Comparison of ENCODE assay signal across 38 cellular contexts in the genomic region with DNA sequence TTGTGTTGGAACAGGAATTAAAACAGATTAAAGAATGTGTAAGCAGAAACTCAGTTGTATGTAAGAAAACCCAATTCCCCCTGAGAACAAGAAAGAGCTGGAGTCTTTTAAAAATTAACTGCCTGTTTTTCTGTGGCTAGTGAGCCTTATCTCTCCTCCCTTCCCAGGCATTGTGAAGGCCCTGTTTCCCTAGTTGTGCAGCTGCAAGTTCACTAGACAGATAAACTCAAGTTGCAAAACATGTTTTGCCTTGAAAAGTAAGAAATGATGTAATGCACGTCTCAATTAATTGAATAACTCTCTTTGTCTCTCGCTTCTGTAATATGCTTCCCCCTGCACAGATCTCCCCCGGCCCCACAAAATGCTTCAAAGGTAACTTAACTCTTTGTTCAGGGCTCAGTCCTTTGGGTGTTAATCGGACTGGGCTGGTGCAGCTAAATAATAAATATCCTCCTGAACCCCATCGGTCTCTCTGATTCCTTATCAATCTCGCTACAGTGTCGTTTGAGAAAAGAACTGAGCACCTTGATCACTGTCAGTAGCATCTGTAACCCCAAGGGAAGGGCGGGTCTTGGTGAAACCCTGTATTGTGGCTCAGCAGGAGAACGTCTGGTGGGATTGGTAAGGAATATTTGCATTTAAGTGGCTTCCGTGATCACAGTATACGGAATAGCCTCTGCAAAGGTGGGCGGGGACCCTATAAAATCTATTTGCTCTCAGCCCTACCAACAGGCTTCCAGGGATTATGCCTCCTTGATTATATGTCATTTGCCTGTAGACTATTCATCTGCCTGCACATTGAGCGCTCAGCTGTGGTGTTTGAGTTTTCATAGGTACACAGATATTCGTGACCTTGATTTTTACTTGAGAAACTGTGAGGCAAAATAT. TPM values are rescaled to one million over a fixed set of nuclear protein-coding genes. Genes with fewer than 3 reads are reported as not detected.
DNase-seq lines count a peak whose midpoint lies in the region; ATAC-seq, FAIRE-seq and TF ChIP-seq lines count a peak whose summit lies in the region.
"Had no signal": no experiment of that assay in that cellular context is flagged by ENCODE, and none has a peak within 500 bp of the region (broad histone marks: within the 10 kb centered on the region; RNA-seq: fewer than 3 reads in every experiment).

No MANE protein-coding gene starts in this region.

- H3K4me3 ChIP-seq in HepG2 (replicated peaks in 1 of 3; ENCODE audit: insufficient read depth in 1 of 3, low read depth in 2 of 3, low read length in 3 of 3) (peak overlapping the region; percentile 42 to 94 (median 68)), right lobe of liver (no peak overlapping the region), prostate gland (no peak overlapping the region)
- H3K4me3 ChIP-seq: A549, breast epithelium, dorsolateral prefrontal cortex, left lung, MG63, spleen, thoracic aorta had no signal

- peaks cover 25% of the 10 kb centered on the region for H3K79me2 ChIP-seq in HepG2 (ENCODE audit: insufficient read depth, low read length)

- intact Hi-C loops in HepG2 (cut with micrococcal nuclease; ENCODE audit: unreplicated experiment) (loop anchor here (2.0 kb wide), 1 partner anchor 47 kb away; a partner anchor contains a TSS), right lobe of liver (cut with DNase I) (loop anchor here in 1 of 2 donors (10.0 kb wide), 1 partner anchor 211 kb away; no protein-coding TSS in a partner anchor), prostate gland (cut with DNase I) (no loop called here)

- H3K4me1 ChIP-seq in HepG2 (ENCODE audit: insufficient read depth, low read length) (peaks cover 41% of the 10 kb centered on the region), right lobe of liver (no peaks in the 10 kb centered on the region), prostate gland (replicated peaks) (no peaks in the 10 kb centered on the region)
- H3K4me1 ChIP-seq: A549, breast epithelium, gastrocnemius medialis, left lung, spleen had no signal

- H3K27me3 ChIP-seq in HepG2 (ENCODE audit: control insufficient read depth in 1 of 2, insufficient read depth in 2 of 2, low read length in 2 of 2) (no peaks in the 10 kb centered on the region), right lobe of liver (no peaks in the 10 kb centered on the region), prostate gland (replicated peaks; ENCODE audit: insufficient read depth) (no peaks in the 10 kb centered on the region)
- H3K27me3 ChIP-seq: breast epithelium, dorsolateral prefrontal cortex, gastrocnemius medialis, left lung, MG63, spleen had no signal

- TF ChIP-seq EP300 in HepG2 (IDR thresholded peaks at IDR 0.05; ENCODE audit: low read depth in 2 of 2, low read length in 2 of 2) (no peak), HepG2 (CRISPR knock-in tag; IDR thresholded peaks at IDR 0.05; ENCODE audit: borderline replicate concordance) (no peak)

- peak overlapping the region; percentile 67 for H3K27ac ChIP-seq in HepG2 (ENCODE audit: extremely low read length, insufficient read depth, low read length)
- no peak overlapping the region for H3K27ac ChIP-seq in right lobe of liver
- H3K27ac ChIP-seq in prostate gland: no peak overlapping the region
- H3K27ac ChIP-seq: A549, breast epithelium, gastrocnemius medialis, left lung, spleen, thoracic aorta had no signal

- in situ Hi-C loops in HepG2 (cut with HindIII; ENCODE audit: extremely low pct_ligation_motif_present, low pct_unique_long_range_greater_than_20kb): no loop called here

- TF ChIP-seq CTCF in HepG2 (CRISPR knock-in tag; IDR thresholded peaks at IDR 0.05): no peak
- TF ChIP-seq CTCF in right lobe of liver (IDR thresholded peaks at IDR 0.05): no peak
- TF ChIP-seq CTCF in prostate gland (IDR thresholded peaks at IDR 0.05): no peak

- TF ChIP-seq POLR2A in HepG2 (IDR thresholded peaks at IDR 0.05; ENCODE audit: insufficient read depth in 1 of 2, low read depth in 2 of 2, low read length in 2 of 2): no peak
- TF ChIP-seq POLR2A in right lobe of liver (IDR thresholded peaks at IDR 0.05): no peak
- TF ChIP-seq POLR2A in prostate gland (IDR thresholded peaks at IDR 0.05): no peak

- peak; percentile 49 for DNase-seq in HepG2 (ENCODE audit: low spot score)
- DNase-seq in right lobe of liver: no peak
- peak; percentile 34 for DNase-seq in OCI-M2 (lab: John Stamatoyannopoulos, UW; ENCODE audit: unreplicated experiment)
- peak; percentile 9 for DNase-seq in kidney glomerular epithelial cell (lab: John Stamatoyannopoulos, UW)
- no peak for DNase-seq in nucleus accumbens (lab: John Stamatoyannopoulos, UW)
- no peak for DNase-seq in AG20443 (ENCODE audit: low spot score)
- DNase-seq in prostate gland (ENCODE audit: low spot score): no peak
- DNase-seq: activated CD8-positive, alpha-beta memory T cell treated with anti-CD3 and anti-CD28 coated beads, Interleukin-2, amount 50 U/mL, for 48 hours; activated CD8-positive, alpha-beta T cell treated with anti-CD3 and anti-CD28 coated beads for 36 hours; AML-193; anterior cingulate cortex; CD8-positive, alpha-beta T cell; dorsolateral prefrontal cortex; gastrocnemius medialis; H7; KG1; left lung; MG63; NCI-H1436; NCI-H2107; NCI-H446; right cardiac atrium; spleen; stimulated activated CD4-positive, alpha-beta T cell treated with anti-CD3 and anti-CD28 coated beads, Interleukin-2, amount 100 ng/mL, for 24 hours; stimulated activated naive CD8-positive, alpha-beta T cell treated with anti-CD3 and anti-CD28 coated beads, Interleukin-15, amount 100 ng/mL, for 72 hours; T-helper 2 cell had no signal

- H3K36me3 ChIP-seq in HepG2 (replicated peaks in 1 of 2; ENCODE audit: control insufficient read depth in 1 of 2, insufficient read depth in 2 of 2, low read length in 2 of 2) (no peaks in the 10 kb centered on the region), right lobe of liver (no peaks in the 10 kb centered on the region), prostate gland (no peaks in the 10 kb centered on the region)
- H3K36me3 ChIP-seq: breast epithelium, gastrocnemius medialis, left lung, MG63, spleen, thoracic aorta had no signal

- TF ChIP-seq RAD21 in HepG2 (CRISPR knock-in tag; IDR thresholded peaks at IDR 0.05): no peak

- ATAC-seq in HepG2 (no peak), right lobe of liver (no peak), GM21825 (IDR thresholded peaks at IDR 0.05; ENCODE audit: unreplicated experiment) (no peak)
- ATAC-seq: A549; activated CD8-positive, alpha-beta T cell treated with anti-CD3 and anti-CD28 coated beads for 36 hours; activated naive CD4-positive, alpha-beta T cell treated with anti-CD3 and anti-CD28 coated beads, Interleukin-2, amount 50 U/mL, for 72 hours; CD8-positive, alpha-beta T cell; gastrocnemius medialis; left lung; right cardiac atrium; Right ventricle myocardium inferior; SK-N-SH treated with all-trans-retinoic acid at 6 μM for 48 hours; stimulated activated naive CD8-positive, alpha-beta T cell treated with anti-CD3 and anti-CD28 coated beads, Interleukin-15, amount 100 ng/mL, for 72 hours had no signal

- no peaks in the 10 kb centered on the region for H4K20me1 ChIP-seq in HepG2 (ENCODE audit: insufficient read depth, low read length)

- H3K4me2 ChIP-seq in HepG2 (ENCODE audit: low read depth, low read length): peak overlapping the region; percentile 93
- H3K4me2 ChIP-seq: A549 had no signal

- CTCF ChIA-PET in HepG2 (lab: Yijun Ruan, JAX; ENCODE audit: low intra/inter-chr PET ratio, low total read pairs): no interaction called here

- H2AFZ ChIP-seq in HepG2 (ENCODE audit: low read length): peak overlapping the region; percentile 62

- no peaks in the 10 kb centered on the region for H3K9me3 ChIP-seq in HepG2 (ENCODE audit: low read length)
- no peaks in the 10 kb centered on the region for H3K9me3 ChIP-seq in right lobe of liver
- no peaks in the 10 kb centered on the region for H3K9me3 ChIP-seq in prostate gland
- H3K9me3 ChIP-seq: left lung, MG63 had no signal

- peak; percentile 4 for FAIRE-seq in HepG2 (lab: Jason Lieb, UNC)
- FAIRE-seq: A549, GM18507, GM19239, HTR-8/SVneo, urothelium cell line had no signal

- 4% methylated on average over 14 of the region's 14 CpGs for WGBS in HepG2 (ENCODE audit: low lambda C conversion rate)
- 54% methylated on average over 13 of the region's 14 CpGs for WGBS in right lobe of liver (ENCODE audit: insufficient coverage, low coverage, low lambda C conversion rate, missing lambda C conversion rate)
- WGBS in prostate gland: 41% methylated on average over 14 of the region's 14 CpGs

- BruUV-seq in HepG2 (replicated peaks; lab: Mats Ljungman, UMichigan): no TSS peak

- H3K9ac ChIP-seq in HepG2 (ENCODE audit: insufficient read depth, low read depth, low read length): peak overlapping the region; percentile 58

- POLR2A ChIA-PET in HepG2 (lab: Yijun Ruan, JAX): interaction anchor here (0.9 to 3.1 kb wide), 13 partner anchors 8 to 217 kb away, joined by 3 to 49 read pairs (median 11); a partner anchor contains a TSS

RNA-seq across cellular contexts. Expression of a gene that starts 1.6 kb away (rescaled TPM):
- total RNA-seq in HepG2 (2016; rRNA removed; fragmentation: Illumina TruSeq; extraction: Trizol) (28.6 and 41.2 TPM in 2 replicates), right lobe of liver (not detected), prostate gland (under 1 TPM in 1 of 2 donors, not detected in 1; 0.28 TPM)
- 1.8 and 2.7 TPM in 2 replicates for total RNA-seq in HepG2 (2016; cell fraction: cytosol; rRNA removed; fragmentation: Illumina TruSeq; extraction: Trizol; ENCODE audit: low read depth)
- 27.1 and 45.6 TPM in 2 replicates for total RNA-seq in HepG2 (2016; cell fraction: insoluble cytoplasmic fraction; rRNA removed; fragmentation: Illumina TruSeq; extraction: Trizol)
- 7.1 and 7.5 TPM in 2 replicates for total RNA-seq in HepG2 (2016; cell fraction: membrane; rRNA removed; fragmentation: Illumina TruSeq; extraction: Trizol)
- total RNA-seq in HepG2 (2016; cell fraction: nucleus; rRNA removed; fragmentation: Illumina TruSeq; extraction: Trizol): 11.2 and 14.3 TPM in 2 replicates
- 4.2 and 5.5 TPM in 2 replicates for polyA plus RNA-seq in HepG2 (2011; rRNA removed)
- 3.2 and 3.9 TPM in 2 replicates for polyA plus RNA-seq in HepG2 (2011; cell fraction: cytosol; rRNA removed)
- polyA plus RNA-seq in HepG2 (2011; cell fraction: nucleus; rRNA removed): 2.7 and 3.8 TPM in 2 replicates
- 9.5 and 11.2 TPM in 2 replicates for polyA plus RNA-seq in HepG2 (2012)
- 1.3 and 1.5 TPM in 2 replicates for polyA plus RNA-seq in HepG2 (2016; cell fraction: cytosol; fragmentation: Illumina TruSeq; extraction: Trizol; ENCODE audit: low read depth)
- 21.4 and 21.8 TPM in 2 replicates for polyA plus RNA-seq in HepG2 (2016; cell fraction: insoluble cytoplasmic fraction; fragmentation: Illumina TruSeq; extraction: Trizol; ENCODE audit: low read depth)
- 2.7 and 2.9 TPM in 2 replicates for polyA plus RNA-seq in HepG2 (2016; cell fraction: membrane; fragmentation: Illumina TruSeq; extraction: Trizol; ENCODE audit: low read depth)
- polyA plus RNA-seq in HepG2 (2016; cell fraction: nucleus; fragmentation: Illumina TruSeq; extraction: Trizol; ENCODE audit: insufficient read depth, low read depth): 12.1 and 15.4 TPM in 2 replicates
- polyA minus RNA-seq in HepG2 (2011; rRNA and poly(A)+ RNA removed; ENCODE audit: low replicate concordance): 2.5 and 7.0 TPM in 2 replicates
- 13.7 and 18.1 TPM in 2 replicates for polyA minus RNA-seq in HepG2 (2011; cell fraction: cytosol; rRNA and poly(A)+ RNA removed)
- 10.7 and 11.7 TPM in 2 replicates for polyA minus RNA-seq in HepG2 (2011; cell fraction: nucleus; rRNA and poly(A)+ RNA removed)
- total RNA-seq: activated CD8-positive, alpha-beta T cell treated with anti-CD3 and anti-CD28 coated beads for 36 hours; CD8-positive, alpha-beta T cell; chondrocyte; left lung; Right ventricle myocardium inferior had no signal
- polyA plus RNA-seq: A549, right cardiac atrium had no signal

RNA-seq across cellular contexts. Expression of a gene that starts 24.3 kb away (rescaled TPM):
- total RNA-seq in HepG2 (2016; rRNA removed; fragmentation: Illumina TruSeq; extraction: Trizol): 8.0 and 12.4 TPM in 2 replicates
- 1.8 and 2.9 TPM in 2 replicates for total RNA-seq in HepG2 (2016; cell fraction: cytosol; rRNA removed; fragmentation: Illumina TruSeq; extraction: Trizol; ENCODE audit: low read depth)
- total RNA-seq in HepG2 (2016; cell fraction: insoluble cytoplasmic fraction; rRNA removed; fragmentation: Illumina TruSeq; extraction: Trizol): 6.5 and 12.2 TPM in 2 replicates
- 4.5 and 6.1 TPM in 2 replicates for total RNA-seq in HepG2 (2016; cell fraction: membrane; rRNA removed; fragmentation: Illumina TruSeq; extraction: Trizol)
- 4.7 and 5.1 TPM in 2 replicates for total RNA-seq in HepG2 (2016; cell fraction: nucleus; rRNA removed; fragmentation: Illumina TruSeq; extraction: Trizol)
- polyA plus RNA-seq in HepG2 (2011; rRNA removed): 5.0 and 5.3 TPM in 2 replicates
- 2.4 and 3.9 TPM in 2 replicates for polyA plus RNA-seq in HepG2 (2011; cell fraction: cytosol; rRNA removed)
- 2.1 and 4.1 TPM in 2 replicates for polyA plus RNA-seq in HepG2 (2011; cell fraction: nucleus; rRNA removed)
- polyA plus RNA-seq in HepG2 (2012): 5.6 and 6.0 TPM in 2 replicates
- 0.28 and 0.34 TPM in 2 replicates for polyA plus RNA-seq in HepG2 (2016; cell fraction: cytosol; fragmentation: Illumina TruSeq; extraction: Trizol; ENCODE audit: low read depth)
- 5.3 and 5.9 TPM in 2 replicates for polyA plus RNA-seq in HepG2 (2016; cell fraction: insoluble cytoplasmic fraction; fragmentation: Illumina TruSeq; extraction: Trizol; ENCODE audit: low read depth)
- 0.68 and 1.1 TPM in 2 replicates for polyA plus RNA-seq in HepG2 (2016; cell fraction: membrane; fragmentation: Illumina TruSeq; extraction: Trizol; ENCODE audit: low read depth)
- polyA plus RNA-seq in HepG2 (2016; cell fraction: nucleus; fragmentation: Illumina TruSeq; extraction: Trizol; ENCODE audit: insufficient read depth, low read depth): 4.9 and 5.6 TPM in 2 replicates
- polyA minus RNA-seq in HepG2 (2011; rRNA and poly(A)+ RNA removed; ENCODE audit: low replicate concordance): 1.3 and 4.9 TPM in 2 replicates
- 6.2 and 10.6 TPM in 2 replicates for polyA minus RNA-seq in HepG2 (2011; cell fraction: cytosol; rRNA and poly(A)+ RNA removed)
- 7.2 and 13.2 TPM in 2 replicates for polyA minus RNA-seq in HepG2 (2011; cell fraction: nucleus; rRNA and poly(A)+ RNA removed)
- total RNA-seq in right lobe of liver: 1 to 10 TPM in 5 of 6 experiments, under 1 TPM in 1; 0.87 to 2.6 (median 2.1) TPM
- 1 to 10 TPM; 5.0 to 6.9 TPM for total RNA-seq in prostate gland

RNA-seq across cellular contexts. Expression of a gene that starts 35.1 kb away (rescaled TPM):
- total RNA-seq in HepG2 (2016; rRNA removed; fragmentation: Illumina TruSeq; extraction: Trizol) (17.5 and 25.8 TPM in 2 replicates), right lobe of liver (1 to 10 TPM in 5 of 6 experiments, under 1 TPM in 1; 0.98 to 2.9 (median 1.7) TPM), prostate gland (10 to 100 TPM in 1 of 2 donors, 1 to 10 TPM in 1; 4.8 to 10.7 TPM)
- 9.2 and 10.2 TPM in 2 replicates for total RNA-seq in HepG2 (2016; cell fraction: cytosol; rRNA removed; fragmentation: Illumina TruSeq; extraction: Trizol; ENCODE audit: low read depth)
- total RNA-seq in HepG2 (2016; cell fraction: insoluble cytoplasmic fraction; rRNA removed; fragmentation: Illumina TruSeq; extraction: Trizol): 17.7 and 22.3 TPM in 2 replicates
- total RNA-seq in HepG2 (2016; cell fraction: membrane; rRNA removed; fragmentation: Illumina TruSeq; extraction: Trizol): 15.7 and 21.7 TPM in 2 replicates
- 12.5 and 12.8 TPM in 2 replicates for total RNA-seq in HepG2 (2016; cell fraction: nucleus; rRNA removed; fragmentation: Illumina TruSeq; extraction: Trizol)
- polyA plus RNA-seq in HepG2 (2011; rRNA removed): 6.6 and 8.0 TPM in 2 replicates
- 4.3 and 7.3 TPM in 2 replicates for polyA plus RNA-seq in HepG2 (2011; cell fraction: cytosol; rRNA removed)
- polyA plus RNA-seq in HepG2 (2011; cell fraction: nucleus; rRNA removed): 6.3 and 7.4 TPM in 2 replicates
- polyA plus RNA-seq in HepG2 (2012): 7.0 and 7.8 TPM in 2 replicates
- polyA plus RNA-seq in HepG2 (2016; cell fraction: cytosol; fragmentation: Illumina TruSeq; extraction: Trizol; ENCODE audit: low read depth): 2.7 and 2.8 TPM in 2 replicates
- 16.0 TPM in 2 replicates for polyA plus RNA-seq in HepG2 (2016; cell fraction: insoluble cytoplasmic fraction; fragmentation: Illumina TruSeq; extraction: Trizol; ENCODE audit: low read depth)
- 3.9 and 5.1 TPM in 2 replicates for polyA plus RNA-seq in HepG2 (2016; cell fraction: membrane; fragmentation: Illumina TruSeq; extraction: Trizol; ENCODE audit: low read depth)
- 18.5 and 27.5 TPM in 2 replicates for polyA plus RNA-seq in HepG2 (2016; cell fraction: nucleus; fragmentation: Illumina TruSeq; extraction: Trizol; ENCODE audit: insufficient read depth, low read depth)
- polyA minus RNA-seq in HepG2 (2011; rRNA and poly(A)+ RNA removed; ENCODE audit: low replicate concordance): 4.0 and 7.2 TPM in 2 replicates
- 6.4 and 6.9 TPM in 2 replicates for polyA minus RNA-seq in HepG2 (2011; cell fraction: cytosol; rRNA and poly(A)+ RNA removed)
- polyA minus RNA-seq in HepG2 (2011; cell fraction: nucleus; rRNA and poly(A)+ RNA removed): 6.6 and 9.9 TPM in 2 replicates

RNA-seq across cellular contexts. Expression of a gene that starts 45.9 kb away (rescaled TPM):
- total RNA-seq in HepG2 (2016; rRNA removed; fragmentation: Illumina TruSeq; extraction: Trizol) (2.7 and 3.0 TPM in 2 replicates), right lobe of liver (1 to 10 TPM; 1.4 to 2.5 (median 1.9) TPM), prostate gland (1 to 10 TPM; 4.4 to 8.6 TPM)
- 0.88 and 1.3 TPM in 2 replicates for total RNA-seq in HepG2 (2016; cell fraction: cytosol; rRNA removed; fragmentation: Illumina TruSeq; extraction: Trizol; ENCODE audit: low read depth)
- total RNA-seq in HepG2 (2016; cell fraction: insoluble cytoplasmic fraction; rRNA removed; fragmentation: Illumina TruSeq; extraction: Trizol): 2.8 and 2.9 TPM in 2 replicates
- 2.2 and 2.7 TPM in 2 replicates for total RNA-seq in HepG2 (2016; cell fraction: membrane; rRNA removed; fragmentation: Illumina TruSeq; extraction: Trizol)
- 2.4 and 2.6 TPM in 2 replicates for total RNA-seq in HepG2 (2016; cell fraction: nucleus; rRNA removed; fragmentation: Illumina TruSeq; extraction: Trizol)
- polyA plus RNA-seq in HepG2 (2011; rRNA removed): 2.2 and 2.4 TPM in 2 replicates
- polyA plus RNA-seq in HepG2 (2011; cell fraction: cytosol; rRNA removed): 1.0 and 1.8 TPM in 2 replicates
- polyA plus RNA-seq in HepG2 (2011; cell fraction: nucleus; rRNA removed): 2.7 and 4.3 TPM in 2 replicates
- 2.4 and 2.5 TPM in 2 replicates for polyA plus RNA-seq in HepG2 (2012)
- 0.44 and 0.53 TPM in 2 replicates for polyA plus RNA-seq in HepG2 (2016; cell fraction: cytosol; fragmentation: Illumina TruSeq; extraction: Trizol; ENCODE audit: low read depth)
- 1.6 and 1.8 TPM in 2 replicates for polyA plus RNA-seq in HepG2 (2016; cell fraction: insoluble cytoplasmic fraction; fragmentation: Illumina TruSeq; extraction: Trizol; ENCODE audit: low read depth)
- 1.1 and 1.3 TPM in 2 replicates for polyA plus RNA-seq in HepG2 (2016; cell fraction: membrane; fragmentation: Illumina TruSeq; extraction: Trizol; ENCODE audit: low read depth)
- 4.4 and 5.6 TPM in 2 replicates for polyA plus RNA-seq in HepG2 (2016; cell fraction: nucleus; fragmentation: Illumina TruSeq; extraction: Trizol; ENCODE audit: insufficient read depth, low read depth)
- polyA minus RNA-seq in HepG2 (2011; rRNA and poly(A)+ RNA removed; ENCODE audit: low replicate concordance): 1.1 and 2.6 TPM in 2 replicates
- 1.5 and 1.6 TPM in 2 replicates for polyA minus RNA-seq in HepG2 (2011; cell fraction: cytosol; rRNA and poly(A)+ RNA removed)
- 1.8 and 2.6 TPM in 2 replicates for polyA minus RNA-seq in HepG2 (2011; cell fraction: nucleus; rRNA and poly(A)+ RNA removed)

Comparison
In these comparisons a context has a peak if more than half of its experiments do, and no peak if none do; other contexts are left out.
1. DNase-seq: peak in HepG2 (single experiment), OCI-M2 (single experiment) and kidney glomerular epithelial cell (single experiment); none in right lobe of liver (0 of 3), nucleus accumbens (0 of 56), AG20443 (single experiment) and prostate gland (single experiment).
2. H3K4me3 ChIP-seq: peak in HepG2 (3 of 3); none in right lobe of liver (0 of 3) and prostate gland (0 of 2).